ENCODE assay signal across 20 cellular contexts in the genomic region with DNA sequence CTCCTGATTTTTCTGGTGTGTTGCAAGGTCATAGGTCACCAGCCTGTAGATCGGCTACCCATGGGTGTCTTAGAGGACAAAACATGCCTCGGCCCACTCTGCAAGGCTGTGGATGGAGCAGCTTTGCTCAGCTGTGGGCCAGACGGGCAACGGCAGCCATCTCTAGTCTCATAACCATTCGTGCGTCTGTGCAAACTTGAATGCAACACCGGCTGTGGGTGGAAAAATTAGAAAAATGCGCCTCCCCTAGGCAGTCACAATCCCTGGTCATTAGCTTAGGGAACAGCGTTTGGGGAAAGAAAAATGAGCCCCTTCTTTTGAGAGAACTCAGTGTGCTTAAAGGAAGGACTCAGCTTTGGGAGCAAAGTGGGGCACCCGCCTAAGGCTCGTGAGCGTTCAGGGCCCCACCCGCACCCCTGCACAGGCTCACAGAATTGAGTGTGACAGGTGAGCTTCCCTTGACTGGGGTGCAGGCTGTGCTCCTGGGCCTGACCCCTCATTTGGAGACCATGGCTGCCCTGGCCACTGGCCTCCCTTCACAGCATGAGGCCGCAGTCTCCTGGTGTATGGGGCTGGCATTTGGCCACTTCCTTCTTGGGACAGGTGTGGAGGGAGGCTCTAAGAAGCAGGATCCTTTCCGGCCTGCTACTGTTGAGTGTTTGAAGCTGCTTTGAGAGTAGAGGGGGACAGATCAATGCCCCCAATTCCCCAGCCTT.
DNase-seq lines count a peak whose midpoint lies in the region; ATAC-seq and TF ChIP-seq lines count a peak whose summit lies in the region.
"Had no signal": no experiment of that assay in that cellular context is flagged by ENCODE, and none has a peak within 500 bp of the region (broad histone marks: within the 10 kb centered on the region; RNA-seq: fewer than 3 reads in every experiment).

No MANE protein-coding gene starts in this region.

- H2BK12ac ChIP-seq in neuronal stem cell (ENCODE audit: low read length) = no peak overlapping the region

- H3K9ac ChIP-seq in neuronal stem cell (ENCODE audit: low read depth, low read length, poor library complexity) = peak overlapping the region; percentile 32
- H3K9ac ChIP-seq: BLaER1 treated with 17β-estradiol and CSF1 and Interleukin-3, amounts not matched to agents 10 nM and 100 nM; GM23248 had no signal

- WGBS in neuronal stem cell (ENCODE audit: extremely low coverage in 2 of 2, insufficient read length in 2 of 2, insufficient replicate concordance in 1 of 2), 2 donors = no CpG with 5 or more reads among the region's 15 CpGs

- H4K8ac ChIP-seq in neuronal stem cell (ENCODE audit: low read depth, low read length) = no peak overlapping the region

- peak overlapping the region; percentile 48 for H2AK5ac ChIP-seq in neuronal stem cell (ENCODE audit: low read depth, low read length)

- peaks cover 8% of the 10 kb centered on the region for H3K27me3 Mint-ChIP-seq in osteocyte (ENCODE audit: unreplicated experiment)
- H3K27me3 Mint-ChIP-seq: B cell; CD8-positive, alpha-beta memory T cell had no signal

- no peak overlapping the region for H3K4me3 Mint-ChIP-seq in osteocyte (ENCODE audit: unreplicated experiment)
- H3K4me3 Mint-ChIP-seq: B cell; CD8-positive, alpha-beta memory T cell had no signal

- H3K36me3 ChIP-seq in SJCRH30 = no peaks in the 10 kb centered on the region
- no peaks in the 10 kb centered on the region for H3K36me3 ChIP-seq in neuronal stem cell (replicated peaks in 1 of 2; ENCODE audit: control insufficient read depth in 2 of 2, insufficient read depth in 2 of 2, low read length in 2 of 2)
- no peaks in the 10 kb centered on the region for H3K36me3 ChIP-seq in upper lobe of right lung
- H3K36me3 ChIP-seq: BLaER1 treated with 17β-estradiol and CSF1 and Interleukin-3, amounts not matched to agents 10 nM and 100 nM had no signal

- ATAC-seq in esophagus mucosa = peak; percentile 12
- no peak for ATAC-seq in upper lobe of right lung
- no peak for ATAC-seq in HG02885 (IDR thresholded peaks at IDR 0.05; ENCODE audit: poor library complexity, unreplicated experiment)
- ATAC-seq: GM12878 had no signal

- no peak overlapping the region for H3K4me2 ChIP-seq in neuronal stem cell (ENCODE audit: insufficient read depth, low read length, poor library complexity, severe bottlenecking)
- H3K4me2 ChIP-seq: BLaER1 treated with 17β-estradiol and CSF1 and Interleukin-3, amounts not matched to agents 10 nM and 100 nM had no signal

- H3K27me3 ChIP-seq in SJCRH30 = no peaks in the 10 kb centered on the region
- H3K27me3 ChIP-seq in neuronal stem cell (ENCODE audit: control insufficient read depth in 3 of 3, insufficient read depth in 3 of 3, low read depth in 1 of 3, low read length in 3 of 3) = peaks cover 0 to 16% (median 0%) of the 10 kb centered on the region in 3 experiments
- H3K27me3 ChIP-seq in upper lobe of right lung = no peaks in the 10 kb centered on the region

- no peak overlapping the region for H3K27ac Mint-ChIP-seq in osteocyte (ENCODE audit: unreplicated experiment)
- H3K27ac Mint-ChIP-seq: B cell; CD8-positive, alpha-beta memory T cell had no signal

- H2BK15ac ChIP-seq in neuronal stem cell (ENCODE audit: low read length) = no peak overlapping the region

- H2BK120ac ChIP-seq in neuronal stem cell (ENCODE audit: low read depth, low read length) = no peak overlapping the region

- intact Hi-C loops in upper lobe of right lung (cut with DNase I) = no loop called here

- TF ChIP-seq CTCF in upper lobe of right lung (IDR thresholded peaks at IDR 0.05) (no peak), osteocyte (IDR thresholded peaks at IDR 0.05) (no peak)

- H3K9me3 ChIP-seq in SJCRH30 (replicated peaks) = no peaks in the 10 kb centered on the region
- no peaks in the 10 kb centered on the region for H3K9me3 ChIP-seq in neuronal stem cell (replicated peaks in 1 of 2; ENCODE audit: control insufficient read depth in 2 of 2, insufficient read depth in 1 of 2, low read depth in 1 of 2, low read length in 2 of 2)
- H3K9me3 ChIP-seq in upper lobe of right lung = no peaks in the 10 kb centered on the region
- H3K9me3 ChIP-seq: BLaER1 treated with 17β-estradiol and CSF1 and Interleukin-3, amounts not matched to agents 10 nM and 100 nM had no signal

- H3K36me3 Mint-ChIP-seq in osteocyte (ENCODE audit: unreplicated experiment) = no peaks in the 10 kb centered on the region
- H3K36me3 Mint-ChIP-seq: CD4-positive, CD25-positive, alpha-beta regulatory T cell; CD8-positive, alpha-beta memory T cell had no signal

- no peak overlapping the region for H3K18ac ChIP-seq in neuronal stem cell (ENCODE audit: low read length)

- H4K91ac ChIP-seq in neuronal stem cell (ENCODE audit: low read depth, low read length, poor library complexity) = no peak overlapping the region

- no peak overlapping the region for H2AFZ ChIP-seq in neuronal stem cell (ENCODE audit: low read length)
- H2AFZ ChIP-seq: GM23248 had no signal

- no peak overlapping the region for H3K4me3 ChIP-seq in SJCRH30
- no peak overlapping the region for H3K4me3 ChIP-seq in neuronal stem cell (ENCODE audit: low read length in 2 of 2)
- no peak overlapping the region for H3K4me3 ChIP-seq in upper lobe of right lung
- H3K4me3 ChIP-seq: BLaER1 treated with 17β-estradiol and CSF1 and Interleukin-3, amounts not matched to agents 10 nM and 100 nM; GM12878; GM23248 had no signal

- no peak overlapping the region for H3K14ac ChIP-seq in neuronal stem cell (ENCODE audit: low read length)

- H2BK5ac ChIP-seq in neuronal stem cell (ENCODE audit: low read length) = peak overlapping the region; percentile 40

- no peak overlapping the region for H3K27ac ChIP-seq in SJCRH30
- no peak overlapping the region for H3K27ac ChIP-seq in neuronal stem cell (replicated peaks; ENCODE audit: low read length)
- H3K27ac ChIP-seq in upper lobe of right lung = no peak overlapping the region
- H3K27ac ChIP-seq: BLaER1 treated with 17β-estradiol and CSF1 and Interleukin-3, amounts not matched to agents 10 nM and 100 nM; GM23248 had no signal

- H3K4me1 ChIP-seq in SJCRH30 = peaks cover 4% of the 10 kb centered on the region; the same call in 1 of the 2 replicates
- H3K4me1 ChIP-seq in neuronal stem cell (ENCODE audit: control insufficient read depth in 2 of 2, insufficient read depth in 1 of 2, low read depth in 1 of 2, low read length in 2 of 2) = peaks cover 0 to 20% of the 10 kb centered on the region in 2 donors
- peaks cover 7% of the 10 kb centered on the region for H3K4me1 ChIP-seq in upper lobe of right lung

- H3K4ac ChIP-seq in neuronal stem cell (ENCODE audit: low read length) = no peak overlapping the region

- H3K9me3 Mint-ChIP-seq in osteocyte (ENCODE audit: unreplicated experiment) = no peaks in the 10 kb centered on the region
- H3K9me3 Mint-ChIP-seq: CD4-positive, CD25-positive, alpha-beta regulatory T cell; CD8-positive, alpha-beta memory T cell had no signal

- DNase-seq in SJCRH30 = peak; percentile 24 to 47
- DNase-seq in neuronal stem cell (ENCODE audit: low spot score) = no peak
- DNase-seq in upper lobe of right lung = peak; percentile 57
- DNase-seq in osteocyte (ENCODE audit: extremely low spot score, unreplicated experiment) = no peak
- no peak for DNase-seq in NCI-H146 treated with DMSO at 0.1 percent for 48 hours (lab: John Stamatoyannopoulos, UW; ENCODE audit: unreplicated experiment)
- DNase-seq: CD4-positive, CD25-positive, alpha-beta regulatory T cell; CD8-positive, alpha-beta memory T cell; COR-L47; DMS 273 treated with DMSO at 0.1 percent for 48 hours; DMS53; DND-41; EL; GM23248; HCEC 1CT; IMR-90 had no signal

- no peaks in the 10 kb centered on the region for H3K79me1 ChIP-seq in neuronal stem cell (ENCODE audit: low read depth, low read length)

- H3K23ac ChIP-seq in neuronal stem cell (ENCODE audit: low read depth, low read length, poor library complexity) = no peak overlapping the region

- H3K4me1 Mint-ChIP-seq in osteocyte (ENCODE audit: unreplicated experiment) = no peaks in the 10 kb centered on the region
- H3K4me1 Mint-ChIP-seq: B cell; CD4-positive, CD25-positive, alpha-beta regulatory T cell; CD8-positive, alpha-beta memory T cell had no signal

Comparison
In these comparisons a context has a peak if more than half of its experiments do, and no peak if none do; other contexts are left out.
1. DNase-seq: peak in SJCRH30 (2 of 2) and upper lobe of right lung (single experiment); none in neuronal stem cell (single experiment), osteocyte (single experiment) and NCI-H146 treated with DMSO at 0.1 percent for 48 hours (single experiment).